In genomic region chr1:88875595-88875994, GRCh38 we compare ENCODE assay signal across 21 cellular contexts. TPM values are rescaled to one million over a fixed set of nuclear protein-coding genes. Genes with fewer than 3 reads are reported as not detected.
DNase-seq lines count a peak whose midpoint lies in the region; ATAC-seq, FAIRE-seq and TF ChIP-seq lines count a peak whose summit lies in the region.
"Had no signal": no experiment of that assay in that cellular context is flagged by ENCODE, and none has a peak within 500 bp of the region (broad histone marks: within the 10 kb centered on the region; RNA-seq: fewer than 3 reads in every experiment).

No MANE protein-coding gene starts in this region.

- no peaks in the 10 kb centered on the region for H3K27me3 ChIP-seq in osteoblast (ENCODE audit: insufficient read depth, low read length)
- H3K27me3 ChIP-seq in MM.1S (replicated peaks; ENCODE audit: insufficient read depth, low read length): no peaks in the 10 kb centered on the region
- H3K27me3 ChIP-seq: BLaER1 had no signal

- H3K27ac ChIP-seq in osteoblast (ENCODE audit: low read depth, low read length) (no peak overlapping the region), MM.1S (ENCODE audit: low read length) (no peak overlapping the region)
- H3K27ac ChIP-seq: BLaER1 had no signal

- no peaks in the 10 kb centered on the region; the same call in 1 of the 2 replicates for H3F3A ChIP-seq in MM.1S (ENCODE audit: insufficient read depth, low read length)

- H3K4me3 ChIP-seq in osteoblast (ENCODE audit: insufficient read depth, low read length) (no peak overlapping the region), MM.1S (ENCODE audit: low read length) (no peak overlapping the region)
- H3K4me3 ChIP-seq: BLaER1, GM12878, GM23338 had no signal

- H3K79me2 ChIP-seq in osteoblast (ENCODE audit: insufficient read depth, low read length): peaks cover 75% of the 10 kb centered on the region
- H3K79me2 ChIP-seq in MM.1S (ENCODE audit: low read length): peaks cover 87% of the 10 kb centered on the region

- H3K4me2 ChIP-seq in osteoblast (ENCODE audit: insufficient read depth, low read length) (no peak overlapping the region), MM.1S (ENCODE audit: low read depth, low read length) (no peak overlapping the region)
- H3K4me2 ChIP-seq: BLaER1, GM23338 had no signal

- H3K9me2 ChIP-seq in MM.1S (replicated peaks; ENCODE audit: insufficient read depth, low read length): no peaks in the 10 kb centered on the region

- DNase-seq in activated T-cell treated with anti-CD3 and anti-CD28 coated beads, Interleukin-2, amount 50 U/mL, for 24 hours: no peak
- no peak for DNase-seq in activated T-cell treated with anti-CD3 and anti-CD28 coated beads, Interleukin-2, amount 50 U/mL, for 1 hour
- DNase-seq in GM19239 (ENCODE audit: insufficient read length, low spot score) (no peak), fibroblast of gingiva (ENCODE audit: low read depth) (peak; percentile 7), osteoblast (ENCODE audit: insufficient read length, low spot score, missing footprints) (peak; percentile 5), MM.1S (no peak)
- DNase-seq: 8988T; CD8-positive, alpha-beta memory T cell; COR-L47; DMS 273 treated with DMSO at 0.1 percent for 48 hours; DMS53; DND-41; EL; HCEC 1CT had no signal

- peaks cover 54% of the 10 kb centered on the region for H3K36me3 Mint-ChIP-seq in activated T-cell treated with anti-CD3 and anti-CD28 coated beads, Interleukin-2, amount 50 U/mL, for 24 hours (ENCODE audit: low read depth)

- no peaks in the 10 kb centered on the region for H3K27me3 Mint-ChIP-seq in activated T-cell treated with anti-CD3 and anti-CD28 coated beads, Interleukin-2, amount 50 U/mL, for 24 hours
- H3K27me3 Mint-ChIP-seq: CD8-positive, alpha-beta memory T cell had no signal

- TF ChIP-seq CTCF in osteoblast (IDR thresholded peaks at IDR 0.05; ENCODE audit: extremely low read depth, low read depth, low read length) (no peak), MM.1S (IDR thresholded peaks at IDR 0.05; ENCODE audit: low read length) (no peak)

- H2AFZ ChIP-seq in osteoblast (ENCODE audit: low read length) (no peak overlapping the region), MM.1S (ENCODE audit: low read length) (no peak overlapping the region)
- H2AFZ ChIP-seq: GM23338 had no signal

- H3K36me3 ChIP-seq in osteoblast (ENCODE audit: insufficient read depth, low read length) (peaks cover 17% of the 10 kb centered on the region), MM.1S (replicated peaks; ENCODE audit: insufficient read depth, low read length) (no peaks in the 10 kb centered on the region; the same call in 1 of the 2 replicates)

- ATAC-seq in HG02884 (IDR thresholded peaks at IDR 0.05; ENCODE audit: unreplicated experiment) (no peak), GM18909 (IDR thresholded peaks at IDR 0.05; ENCODE audit: poor library complexity, unreplicated experiment) (no peak)
- ATAC-seq: GM12878, GM23338 had no signal

- no peaks in the 10 kb centered on the region for H3K9me3 Mint-ChIP-seq in activated T-cell treated with anti-CD3 and anti-CD28 coated beads, Interleukin-2, amount 50 U/mL, for 24 hours
- H3K9me3 Mint-ChIP-seq: CD8-positive, alpha-beta memory T cell; GM23338 had no signal

- FAIRE-seq in GM19239 (lab: Jason Lieb, UNC): peak; percentile 11
- FAIRE-seq: GM12878, H54 had no signal

- H4K20me1 ChIP-seq in osteoblast (ENCODE audit: insufficient read depth, low read length): peaks cover 6% of the 10 kb centered on the region
- peaks cover 19% of the 10 kb centered on the region; the same call in 1 of the 2 replicates for H4K20me1 ChIP-seq in MM.1S (ENCODE audit: insufficient read depth, low read length)

- peaks cover 53% of the 10 kb centered on the region for H3K4me1 Mint-ChIP-seq in activated T-cell treated with anti-CD3 and anti-CD28 coated beads, Interleukin-2, amount 50 U/mL, for 24 hours (ENCODE audit: low read depth)

- peak overlapping the region; percentile 39 for H3K27ac Mint-ChIP-seq in activated T-cell treated with anti-CD3 and anti-CD28 coated beads, Interleukin-2, amount 50 U/mL, for 24 hours
- H3K27ac Mint-ChIP-seq: GM23338 had no signal

- H3K4me1 ChIP-seq in osteoblast (ENCODE audit: insufficient read depth, low read length) (peaks cover 3% of the 10 kb centered on the region), MM.1S (ENCODE audit: low read length) (no peaks in the 10 kb centered on the region)
- H3K4me1 ChIP-seq: BLaER1 had no signal

- H3K9ac ChIP-seq in MM.1S (ENCODE audit: low read length): no peak overlapping the region
- H3K9ac ChIP-seq: BLaER1 had no signal

- H3K9me3 ChIP-seq in osteoblast (ENCODE audit: low read depth, low read length) (no peaks in the 10 kb centered on the region), MM.1S (replicated peaks; ENCODE audit: insufficient read depth, low read length) (no peaks in the 10 kb centered on the region)
- H3K9me3 ChIP-seq: BLaER1 had no signal

- H3K4me3 Mint-ChIP-seq in activated T-cell treated with anti-CD3 and anti-CD28 coated beads, Interleukin-2, amount 50 U/mL, for 24 hours: no peak overlapping the region
- H3K4me3 Mint-ChIP-seq: CD14-positive monocyte; CD8-positive, alpha-beta memory T cell; GM23338 had no signal

RNA-seq across cellular contexts. Expression of gene GTF2B, which starts 15.8 kb away (rescaled TPM):
- total RNA-seq in osteoblast: 31.5 and 34.2 TPM in 2 replicates

Comparison
In these comparisons a context has a peak if more than half of its experiments do, and no peak if none do; other contexts are left out.
1. DNase-seq: peak in fibroblast of gingiva (single experiment) and osteoblast (single experiment); none in activated T-cell treated with anti-CD3 and anti-CD28 coated beads, Interleukin-2, amount 50 U/mL, for 24 hours (single experiment), activated T-cell treated with anti-CD3 and anti-CD28 coated beads, Interleukin-2, amount 50 U/mL, for 1 hour (single experiment), GM19239 (single experiment) and MM.1S (single experiment).